In the genomic region with DNA sequence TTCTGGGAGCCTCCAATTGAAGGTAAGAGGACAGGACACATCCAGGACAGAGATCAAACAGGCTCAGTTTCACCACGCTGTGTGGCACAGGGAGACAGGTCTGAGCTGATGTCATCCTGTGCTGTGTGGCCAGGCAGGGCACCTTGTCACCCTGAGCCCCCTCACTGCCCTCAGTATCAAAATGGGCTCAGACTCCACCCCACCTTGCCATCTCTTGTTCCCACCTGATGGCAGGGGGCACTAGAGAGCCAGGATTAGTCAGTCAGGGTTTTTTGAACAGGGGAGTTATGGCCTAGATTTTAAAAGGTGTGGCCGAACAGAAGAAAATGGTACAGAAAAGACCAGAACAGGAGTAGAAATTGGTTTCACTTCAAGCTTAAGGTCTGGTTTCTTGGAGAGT, we compare ENCODE assay signal across 9 cellular contexts. TPM values are rescaled to one million over a fixed set of nuclear protein-coding genes. Genes with fewer than 3 reads are reported as not detected.
A peak's percentile ranks its signal among the peaks of the same experiment; 100 is the strongest.
DNase-seq lines count a peak whose midpoint lies in the region; ATAC-seq and TF ChIP-seq lines count a peak whose summit lies in the region.
"Had no signal": no experiment of that assay in that cellular context is flagged by ENCODE, and none has a peak within 500 bp of the region (broad histone marks: within the 10 kb centered on the region; RNA-seq: fewer than 3 reads in every experiment).

No MANE protein-coding gene starts in this region.

- no peak overlapping the region for H2BK12ac ChIP-seq in H9 (ENCODE audit: insufficient read length, low read depth, low read length)

- H3K56ac ChIP-seq in H9 (ENCODE audit: insufficient read length, low read depth, low read length), result no peak overlapping the region

- no peak overlapping the region for H2AK5ac ChIP-seq in H9 (ENCODE audit: insufficient read length, low read length)

- no peak overlapping the region for H4K91ac ChIP-seq in H9 (ENCODE audit: insufficient read length, low read depth, low read length)

- H3K79me1 ChIP-seq in H9 (ENCODE audit: insufficient read depth, low read depth, low read length, poor library complexity, severe bottlenecking), result no peaks in the 10 kb centered on the region

- CTCF ChIA-PET in CD4-positive, alpha-beta memory T cell (lab: Charles Lee; ENCODE audit: partially characterized antibody), result interaction anchor here (0.7 to 8.1 kb wide), 8 partner anchors 18 to 155 kb away, joined by 3 to 124 read pairs (median 12); partner anchors contain the start of genes CNP, DNAJC7 and NKIRAS2
- CTCF ChIA-PET in T-cell (lab: Charles Lee), result interaction anchor here (0.5 to 1.8 kb wide), 10 partner anchors 17 to 301 kb away, joined by 3 to 7 read pairs (median 4); no protein-coding TSS in a partner anchor

- H2AFZ ChIP-seq in H9 (ENCODE audit: low read length), result no peak overlapping the region

- DNase-seq in CD4-positive, alpha-beta memory T cell, result peak; percentile 30 to 43 (median 33)
- peak; percentile 64 for DNase-seq in H9
- DNase-seq in T-cell, result peak in 17 of 34 experiments; percentile 20 to 48 (median 34)
- no peak for DNase-seq in chondrocyte (ENCODE audit: low spot score)
- DNase-seq in renal cortical epithelial cell (ENCODE audit: low read depth), result peak; percentile 33
- no peak for DNase-seq in tibial artery
- DNase-seq in hepatic stellate cell (ENCODE audit: low spot score), result no peak
- DNase-seq in ureter (ENCODE audit: low spot score), result no peak

- peaks cover 11% of the 10 kb centered on the region for H3K4me1 ChIP-seq in CD4-positive, alpha-beta memory T cell (ENCODE audit: insufficient read depth, low read length)
- no peaks in the 10 kb centered on the region for H3K4me1 ChIP-seq in H9 (ENCODE audit: insufficient read depth, low read length)
- H3K4me1 ChIP-seq in tibial artery, result peaks cover 0 to 17% (median 10%) of the 10 kb centered on the region in 4 donors

- H3K23ac ChIP-seq in H9 (ENCODE audit: insufficient read length, low read depth, low read length), result no peak overlapping the region

- H3K4me1 Mint-ChIP-seq in CD4-positive, alpha-beta memory T cell, result peaks cover 12 to 43% (median 25%) of the 10 kb centered on the region in 4 donors
- H3K4me1 Mint-ChIP-seq in H9, result peaks cover 22 to 32% of the 10 kb centered on the region in 2 experiments
- peaks cover 29 to 42% (median 38%) of the 10 kb centered on the region in 3 donors for H3K4me1 Mint-ChIP-seq in T-cell
- H3K4me1 Mint-ChIP-seq in chondrocyte (ENCODE audit: low read depth), result peaks cover 21% of the 10 kb centered on the region

- no peak overlapping the region for H3K27ac ChIP-seq in CD4-positive, alpha-beta memory T cell (ENCODE audit: low read depth, low read length)
- H3K27ac ChIP-seq in H9 (ENCODE audit: insufficient read length, low read depth, low read length) (no peak overlapping the region), tibial artery (no peak overlapping the region)
- H3K27ac ChIP-seq: SJSA1 had no signal

- POLR2A ChIA-PET in CD4-positive, alpha-beta memory T cell (lab: Charles Lee; ENCODE audit: partially characterized antibody), result interaction anchor here (5.3 kb wide), 1 partner anchor 102 kb away, joined by 28 read pairs; the partner anchor contains the start of gene DNAJC7
- POLR2A ChIA-PET in T-cell (lab: Charles Lee), result no interaction called here

- no peaks in the 10 kb centered on the region for H3K79me2 ChIP-seq in H9 (ENCODE audit: insufficient read depth, low read length)

- no peaks in the 10 kb centered on the region for H4K20me1 ChIP-seq in H9 (ENCODE audit: control insufficient read depth, insufficient read depth, insufficient read length)

- H3K18ac ChIP-seq in H9 (ENCODE audit: insufficient read length, low read depth, low read length), result no peak overlapping the region

- H3K9ac ChIP-seq in H9 (ENCODE audit: extremely low read depth, insufficient read length, low read length), result no peak overlapping the region

- no peak overlapping the region for H3K14ac ChIP-seq in H9 (ENCODE audit: insufficient read depth, low read length)

- no peak overlapping the region for H3K4me3 ChIP-seq in CD4-positive, alpha-beta memory T cell (ENCODE audit: low read length in 2 of 2)
- H3K4me3 ChIP-seq in tibial artery, result no peak overlapping the region
- H3K4me3 ChIP-seq: SJSA1 had no signal

- no peak overlapping the region for H2BK20ac ChIP-seq in H9 (ENCODE audit: low read depth, low read length, poor library complexity, severe bottlenecking)

- no peaks in the 10 kb centered on the region for H3K23me2 ChIP-seq in H9 (ENCODE audit: insufficient read length, low read depth, low read length, poor library complexity, severe bottlenecking)

- H3K9me3 Mint-ChIP-seq in CD4-positive, alpha-beta memory T cell, result no peaks in the 10 kb centered on the region
- H3K9me3 Mint-ChIP-seq in H9, result no peaks in the 10 kb centered on the region
- H3K9me3 Mint-ChIP-seq in T-cell, result no peaks in the 10 kb centered on the region
- H3K9me3 Mint-ChIP-seq in chondrocyte (ENCODE audit: low read depth), result no peaks in the 10 kb centered on the region

- no peak overlapping the region for H3K4me2 ChIP-seq in H9 (ENCODE audit: insufficient read depth, insufficient read length, low read length)

- no peaks in the 10 kb centered on the region for H3K27me3 Mint-ChIP-seq in CD4-positive, alpha-beta memory T cell
- H3K27me3 Mint-ChIP-seq in H9 (ENCODE audit: low read depth) (no peaks in the 10 kb centered on the region), T-cell (no peaks in the 10 kb centered on the region), chondrocyte (ENCODE audit: low read depth) (no peaks in the 10 kb centered on the region)

- intact Hi-C loops in CD4-positive, alpha-beta memory T cell (cut with micrococcal nuclease), result loop anchor here (5.0 kb wide), 1 partner anchor 64 kb away; the partner anchor contains the start of gene KCNH4
- intact Hi-C loops in tibial artery (cut with DNase I; ENCODE audit: low total_unique reads), result loop anchor here (5.0 to 10.0 kb wide), 2 partner anchors 51 to 154 kb away; partner anchors contain the start of gene CNP

- H4K8ac ChIP-seq in H9 (replicated peaks; ENCODE audit: insufficient read length, low read depth, low read length), result no peak overlapping the region

- no peak overlapping the region for H3T11ph ChIP-seq in H9 (ENCODE audit: low read length)

- peak; percentile 66 for TF ChIP-seq CTCF in H9 (conservative IDR thresholded peaks at IDR 0.05)
- peak; percentile 69 for TF ChIP-seq CTCF in chondrocyte (IDR thresholded peaks at IDR 0.05)
- peak in 1 of 2 experiments; percentile 7 for TF ChIP-seq CTCF in tibial artery (IDR thresholded peaks at IDR 0.05)

- no CpG with 5 or more reads among the region's 2 CpGs for WGBS in H9 (ENCODE audit: extremely low coverage, insufficient read length, low lambda C conversion rate)

- no peak overlapping the region for H2BK120ac ChIP-seq in H9 (ENCODE audit: low read depth, low read length, poor library complexity, severe bottlenecking)

- H3K4me3 Mint-ChIP-seq in CD4-positive, alpha-beta memory T cell, result peak overlapping the region in 7 of 8 donors; percentile 15 to 61 (median 37)
- peak overlapping the region in 1 of 2 experiments; percentile 28; a peak in 2 of 5 replicates for H3K4me3 Mint-ChIP-seq in H9
- H3K4me3 Mint-ChIP-seq in T-cell, result peak overlapping the region; percentile 37 to 74 (median 51)
- no peak overlapping the region for H3K4me3 Mint-ChIP-seq in chondrocyte (ENCODE audit: unreplicated experiment)

- H4K5ac ChIP-seq in H9 (ENCODE audit: insufficient read length, low read depth, low read length), result no peak overlapping the region

- no peak overlapping the region for H2BK15ac ChIP-seq in H9 (ENCODE audit: low read depth, low read length)

- H3K4ac ChIP-seq in H9 (ENCODE audit: low read depth, low read length), result no peak overlapping the region

- no peaks in the 10 kb centered on the region for H3K9me3 ChIP-seq in CD4-positive, alpha-beta memory T cell (ENCODE audit: control insufficient read depth in 1 of 2, low read length in 2 of 2)
- no peaks in the 10 kb centered on the region for H3K9me3 ChIP-seq in H9 (ENCODE audit: control insufficient read depth, low read depth, low read length)
- no peaks in the 10 kb centered on the region for H3K9me3 ChIP-seq in tibial artery
- H3K9me3 ChIP-seq: SJSA1 had no signal

- peak in 1 of 4 experiments; percentile 13 for ATAC-seq in T-cell (replicated peaks in 1 of 4)

- H3K36me3 ChIP-seq in CD4-positive, alpha-beta memory T cell (ENCODE audit: insufficient read depth, low read length), result no peaks in the 10 kb centered on the region
- H3K36me3 ChIP-seq in tibial artery, result peaks cover 0 to 44% (median 9%) of the 10 kb centered on the region in 3 donors

- H3K36me3 Mint-ChIP-seq in CD4-positive, alpha-beta memory T cell, result peaks cover 7 to 8% of the 10 kb centered on the region in 2 donors
- H3K36me3 Mint-ChIP-seq in H9 (ENCODE audit: insufficient read depth in 1 of 3, low read depth in 3 of 3) (peaks cover 9 to 58% (median 46%) of the 10 kb centered on the region in 3 experiments; a peak in 6 of 7 replicates), T-cell (peaks cover 25% of the 10 kb centered on the region), chondrocyte (ENCODE audit: low read depth) (peaks cover 13% of the 10 kb centered on the region)

- H3K27ac Mint-ChIP-seq in CD4-positive, alpha-beta memory T cell, result peak overlapping the region in 3 of 7 donors; percentile 22 to 53 (median 47)
- H3K27ac Mint-ChIP-seq in H9 (no peak overlapping the region), T-cell (peak overlapping the region in 1 of 2 donors; percentile 73), chondrocyte (ENCODE audit: unreplicated experiment) (no peak overlapping the region)

- H2BK5ac ChIP-seq in H9 (ENCODE audit: insufficient read length, low read length), result no peak overlapping the region

- no peaks in the 10 kb centered on the region for H3K27me3 ChIP-seq in CD4-positive, alpha-beta memory T cell (ENCODE audit: insufficient read depth, low read length)
- H3K27me3 ChIP-seq in H9 (ENCODE audit: insufficient read depth, low read length) (no peaks in the 10 kb centered on the region), tibial artery (no peaks in the 10 kb centered on the region)
- H3K27me3 ChIP-seq: SJSA1 had no signal

RNA-seq across cellular contexts. Expression of gene KAT2A, which starts 2.6 kb away (rescaled TPM):
- total RNA-seq in CD4-positive, alpha-beta memory T cell, result 10 to 100 TPM; 38.5 to 39.9 TPM
- polyA plus RNA-seq in CD4-positive, alpha-beta memory T cell, result 1 to 10 TPM; 5.9 to 7.3 TPM
- total RNA-seq in H9 (2021), result 39.1 and 43.5 TPM in 2 replicates
- 10 to 100 TPM; 41.1 to 75.5 (median 61.1) TPM for total RNA-seq in T-cell
- total RNA-seq in chondrocyte, result 21.7 to 38.0 TPM (median 22.3 TPM) in 3 replicates
- total RNA-seq in renal cortical epithelial cell, result 3.5 and 15.4 TPM in 2 replicates
- 62.8 TPM for total RNA-seq in ureter

RNA-seq across cellular contexts. Expression of gene HSPB9, which starts 4.1 kb away (rescaled TPM):
- not detected for total RNA-seq in CD4-positive, alpha-beta memory T cell
- not detected for polyA plus RNA-seq in CD4-positive, alpha-beta memory T cell
- total RNA-seq in H9 (2021) (0.15 and 0.18 TPM in 2 replicates), T-cell (under 1 TPM in 2 of 5 donors, not detected in 3; 0.13 to 0.18 TPM), chondrocyte (not detected in 3 replicates), renal cortical epithelial cell (not detected in 2 replicates), ureter (not detected)
- total RNA-seq: SJSA1 had no signal

RNA-seq across cellular contexts. Expression of gene DHX58, which starts 6.0 kb away (rescaled TPM):
- 10 to 100 TPM; 41.8 to 43.3 TPM for total RNA-seq in CD4-positive, alpha-beta memory T cell
- 10 to 100 TPM; 11.9 to 19.3 TPM for polyA plus RNA-seq in CD4-positive, alpha-beta memory T cell
- total RNA-seq in H9 (2021), result 3.9 and 4.5 TPM in 2 replicates
- 10 to 100 TPM; 38.2 to 63.0 (median 41.7) TPM for total RNA-seq in T-cell
- total RNA-seq in chondrocyte, result 0.53 to 0.64 TPM (median 0.55 TPM) in 3 replicates
- total RNA-seq in renal cortical epithelial cell, result 9.3 and 15.5 TPM in 2 replicates
- 31.3 TPM for total RNA-seq in ureter

RNA-seq across cellular contexts. Expression of gene ZNF385C, which starts 20.3 kb away (rescaled TPM):
- total RNA-seq in CD4-positive, alpha-beta memory T cell, result under 1 TPM in 1 of 2 experiments, not detected in 1; 0.36 TPM
- not detected for polyA plus RNA-seq in CD4-positive, alpha-beta memory T cell
- 2.8 and 3.1 TPM in 2 replicates for total RNA-seq in H9 (2021)
- total RNA-seq in T-cell, result 1 to 10 TPM in 1 of 5 donors, under 1 TPM in 4; 0.16 to 1.0 (median 0.46) TPM
- total RNA-seq in chondrocyte, result 0.07 to 0.18 TPM in 2 of 3 replicates, not detected in the other
- total RNA-seq in renal cortical epithelial cell, result 0.10 TPM in 1 of 2 replicates, not detected in the other
- 1.2 TPM for total RNA-seq in ureter
- total RNA-seq: SJSA1 had no signal

RNA-seq across cellular contexts. Expression of gene RAB5C, which starts 36.2 kb away (rescaled TPM):
- 10 to 100 TPM; 77.7 to 80.6 TPM for total RNA-seq in CD4-positive, alpha-beta memory T cell
- polyA plus RNA-seq in CD4-positive, alpha-beta memory T cell, result 10 to 100 TPM; 63.4 to 73.1 TPM
- total RNA-seq in H9 (2021) (73.8 and 75.7 TPM in 2 replicates), T-cell (10 to 100 TPM; 72.3 to 85.9 (median 79.3) TPM), chondrocyte (107 to 118 TPM (median 116 TPM) in 3 replicates), renal cortical epithelial cell (83.9 and 129 TPM in 2 replicates), ureter (120 TPM)

Comparison
In these comparisons a context has a peak if more than half of its experiments do, and no peak if none do; other contexts are left out.
1. DNase-seq: peak in CD4-positive, alpha-beta memory T cell (5 of 5), H9 (single experiment) and renal cortical epithelial cell (single experiment); none in chondrocyte (single experiment), tibial artery (0 of 2), hepatic stellate cell (single experiment) and ureter (single experiment).